16 cellular contexts compared by ENCODE assay signal in genomic region chr5:16665611-16666010, GRCh38.
"Had no signal": no experiment of that assay in that cellular context is flagged by ENCODE, and none has a peak within 500 bp of the region (broad histone marks: within the 10 kb centered on the region; RNA-seq: fewer than 3 reads in every experiment).

No MANE protein-coding gene starts in this region.

- ATAC-seq: activated CD8-positive, alpha-beta memory T cell treated with anti-CD3 and anti-CD28 coated beads, Interleukin-2, amount 10 ng/mL, durations not matched to agents 7 days and 5 days; activated T-cell treated with anti-CD3 and anti-CD28 coated beads, Interleukin-2, amount 50 U/mL, for 4 hours; stimulated activated effector memory CD8-positive, alpha-beta T cell treated with anti-CD3 and anti-CD28 coated beads, Interleukin-12 subunit alpha, Interleukin-12 subunit beta, amount 100 ng/mL, for 72 hours had no signal

- H3K27ac ChIP-seq: brain microvascular endothelial cell, neutrophil, tibial nerve had no signal

- H3K4me3 ChIP-seq: right atrium auricular region, tibial nerve had no signal

- H3K4me3 Mint-ChIP-seq: activated CD8-positive, alpha-beta memory T cell treated with anti-CD3 and anti-CD28 coated beads, Interleukin-2, amount 10 ng/mL, durations not matched to agents 7 days and 5 days; activated naive CD8-positive, alpha-beta T cell; activated T-cell treated with anti-CD3 and anti-CD28 coated beads, Interleukin-2, amount 50 U/mL, for 4 hours; stimulated activated effector memory CD8-positive, alpha-beta T cell treated with anti-CD3 and anti-CD28 coated beads, Interleukin-12 subunit alpha, Interleukin-12 subunit beta, amount 100 ng/mL, for 72 hours; T-helper 2 cell treated with Interferon-gamma antibody and Interleukin-4, amounts not matched to agents 5 μg/mL and 100 μg/mL, for 36 hours had no signal

- H3K36me3 ChIP-seq: neutrophil, right atrium auricular region had no signal

- H3K9me3 Mint-ChIP-seq: activated T-cell treated with anti-CD3 and anti-CD28 coated beads, Interleukin-2, amount 50 U/mL, for 4 hours; stimulated activated effector memory CD8-positive, alpha-beta T cell treated with anti-CD3 and anti-CD28 coated beads, Interleukin-12 subunit alpha, Interleukin-12 subunit beta, amount 100 ng/mL, for 72 hours; T-helper 2 cell treated with Interferon-gamma antibody and Interleukin-4, amounts not matched to agents 5 μg/mL and 100 μg/mL, for 36 hours had no signal

- H3K36me3 Mint-ChIP-seq: activated CD8-positive, alpha-beta memory T cell treated with anti-CD3 and anti-CD28 coated beads, Interleukin-2, amount 10 ng/mL, durations not matched to agents 7 days and 5 days; activated naive CD8-positive, alpha-beta T cell; stimulated activated effector memory CD8-positive, alpha-beta T cell treated with anti-CD3 and anti-CD28 coated beads, Interleukin-12 subunit alpha, Interleukin-12 subunit beta, amount 100 ng/mL, for 72 hours had no signal

- H3K27ac Mint-ChIP-seq: activated CD8-positive, alpha-beta memory T cell treated with anti-CD3 and anti-CD28 coated beads, Interleukin-2, amount 10 ng/mL, durations not matched to agents 7 days and 5 days; activated naive CD8-positive, alpha-beta T cell; stimulated activated effector memory CD8-positive, alpha-beta T cell treated with anti-CD3 and anti-CD28 coated beads, Interleukin-12 subunit alpha, Interleukin-12 subunit beta, amount 100 ng/mL, for 72 hours; T-helper 2 cell treated with Interferon-gamma antibody and Interleukin-4, amounts not matched to agents 5 μg/mL and 100 μg/mL, for 36 hours had no signal

- H3K27me3 ChIP-seq: brain microvascular endothelial cell, neutrophil, right atrium auricular region, tibial nerve had no signal

- H3K9me3 ChIP-seq: neutrophil, right atrium auricular region, tibial nerve had no signal

- DNase-seq: activated CD4-positive, alpha-beta T cell treated with anti-CD3 and anti-CD28 coated beads for 1 hour; activated CD4-positive, alpha-beta T cell treated with anti-CD3 and anti-CD28 coated beads, Interleukin-2, amount 50 U/mL, for 48 hours; activated CD8-positive, alpha-beta memory T cell treated with anti-CD3 and anti-CD28 coated beads, Interleukin-2, amount 10 ng/mL, durations not matched to agents 7 days and 5 days; activated gamma-delta T cell; activated T-cell treated with anti-CD3 and anti-CD28 coated beads, Interleukin-2, amount 50 U/mL, for 4 hours; amygdala; brain microvascular endothelial cell; cerebellar nuclear complex; dermis blood vessel endothelial cell; islet precursor cell had no signal

- H3K27me3 Mint-ChIP-seq: activated CD8-positive, alpha-beta memory T cell treated with anti-CD3 and anti-CD28 coated beads, Interleukin-2, amount 10 ng/mL, durations not matched to agents 7 days and 5 days; activated naive CD8-positive, alpha-beta T cell had no signal

- H3K4me1 Mint-ChIP-seq: activated CD8-positive, alpha-beta memory T cell treated with anti-CD3 and anti-CD28 coated beads, Interleukin-2, amount 10 ng/mL, durations not matched to agents 7 days and 5 days; stimulated activated effector memory CD8-positive, alpha-beta T cell treated with anti-CD3 and anti-CD28 coated beads, Interleukin-12 subunit alpha, Interleukin-12 subunit beta, amount 100 ng/mL, for 72 hours had no signal
